In genomic region chr5:74112372-74112875, GRCh38 we compare ENCODE assay signal across 15 cellular contexts.
A peak's percentile ranks its signal among the peaks of the same experiment; 100 is the strongest.
DNase-seq lines count a peak whose midpoint lies in the region; ATAC-seq and TF ChIP-seq lines count a peak whose summit lies in the region.
"Had no signal": no experiment of that assay in that cellular context is flagged by ENCODE, and none has a peak within 500 bp of the region (broad histone marks: within the 10 kb centered on the region; RNA-seq: fewer than 3 reads in every experiment).

No MANE protein-coding gene starts in this region.

- no peaks in the 10 kb centered on the region for H3F3A ChIP-seq in GM23338 (replicated peaks; ENCODE audit: low read depth)

- no peaks in the 10 kb centered on the region for H3K9me2 ChIP-seq in GM23338 (ENCODE audit: insufficient read depth)
- H3K9me2 ChIP-seq: SK-N-SH had no signal

- H3K79me2 ChIP-seq in GM23338 (replicated peaks; ENCODE audit: insufficient read depth), result no peaks in the 10 kb centered on the region

- no peaks in the 10 kb centered on the region for H3K9me3 Mint-ChIP-seq in GM23338
- peaks cover 0 to 3% (median 0%) of the 10 kb centered on the region in 5 experiments for H3K9me3 Mint-ChIP-seq in brain
- no peaks in the 10 kb centered on the region for H3K9me3 Mint-ChIP-seq in nephron
- H3K9me3 Mint-ChIP-seq: CD4-positive, alpha-beta T cell had no signal

- H4K20me1 ChIP-seq in GM23338 (replicated peaks; ENCODE audit: insufficient read depth), result no peaks in the 10 kb centered on the region

- no peak overlapping the region for H3K4me2 ChIP-seq in GM23338
- H3K4me2 ChIP-seq: SK-N-SH had no signal

- no peaks in the 10 kb centered on the region for H3K4me1 ChIP-seq in GM23338 (ENCODE audit: insufficient read depth)
- H3K4me1 ChIP-seq: HAP-1 had no signal

- no peak overlapping the region for H3K27ac Mint-ChIP-seq in GM23338
- peak overlapping the region; percentile 36 to 93 (median 85) for H3K27ac Mint-ChIP-seq in brain
- H3K27ac Mint-ChIP-seq in nephron, result peak overlapping the region; percentile 92 to 97 (median 94)
- H3K27ac Mint-ChIP-seq: CD4-positive, alpha-beta T cell had no signal

- H3K36me3 Mint-ChIP-seq in GM23338 (ENCODE audit: low read depth) (no peaks in the 10 kb centered on the region), brain (no peaks in the 10 kb centered on the region), nephron (ENCODE audit: low read depth) (no peaks in the 10 kb centered on the region)

- H3K27ac ChIP-seq in C4-2B (peak overlapping the region; percentile 64), GM23338 (ENCODE audit: low read depth) (no peak overlapping the region)

- H3K27me3 ChIP-seq in GM23338 (ENCODE audit: insufficient read depth), result no peaks in the 10 kb centered on the region

- H3K27me3 Mint-ChIP-seq in GM23338 (ENCODE audit: insufficient read depth, low read depth, poor library complexity) (no peaks in the 10 kb centered on the region), brain (no peaks in the 10 kb centered on the region), nephron (ENCODE audit: low read depth) (no peaks in the 10 kb centered on the region)

- H3K4me3 Mint-ChIP-seq in GM23338, result no peak overlapping the region
- H3K4me3 Mint-ChIP-seq in brain, result peak overlapping the region in 1 of 5 experiments; percentile 37
- H3K4me3 Mint-ChIP-seq in nephron, result peak overlapping the region in 1 of 3 experiments; percentile 4
- H3K4me3 Mint-ChIP-seq: CD4-positive, alpha-beta T cell had no signal

- no peaks in the 10 kb centered on the region for H3K36me3 ChIP-seq in GM23338 (ENCODE audit: insufficient read depth)
- H3K36me3 ChIP-seq: HAP-1 had no signal

- TF ChIP-seq CTCF in C4-2B (conservative IDR thresholded peaks at IDR 0.05) (no peak), GM23338 (conservative IDR thresholded peaks at IDR 0.05; ENCODE audit: low read depth in 2 of 2) (no peak), brain (conservative IDR thresholded peaks at IDR 0.05) (no peak), nephron (IDR thresholded peaks at IDR 0.05; ENCODE audit: unreplicated experiment in 3 of 3) (no peak)

- 0 out of 2 replicates have a peak overlapping the region, but pooled peaks have one; percentile 9 for H2AFZ ChIP-seq in GM23338

- DNase-seq in GM23338 (ENCODE audit: low spot score) (no peak), NCI-H526 (lab: John Stamatoyannopoulos, UW) (no peak)
- DNase-seq: ACHN; CD4-positive, alpha-beta T cell; NCI-H187; NCI-H524 treated with DMSO at 0.1 percent for 48 hours; SK-N-SH had no signal

- no peak overlapping the region for H3K4me3 ChIP-seq in GM23338
- H3K4me3 ChIP-seq: HAP-1 had no signal

- H3K4me1 Mint-ChIP-seq in GM23338, result peaks cover 3% of the 10 kb centered on the region; the same call in 1 of the 3 replicates
- peaks cover 53% of the 10 kb centered on the region for H3K4me1 Mint-ChIP-seq in brain
- peaks cover 67% of the 10 kb centered on the region for H3K4me1 Mint-ChIP-seq in nephron

- no peak for ATAC-seq in GM23338
- no peak for ATAC-seq in GM21360 (IDR thresholded peaks at IDR 0.05; ENCODE audit: unreplicated experiment)
- ATAC-seq in GM18502 (IDR thresholded peaks at IDR 0.05; ENCODE audit: poor library complexity, unreplicated experiment), result no peak
- ATAC-seq: Panc1, Right ventricle myocardium inferior had no signal

TF ChIP-seq in GM23338, 12 proteins besides CTCF, POLR2A, EP300 and RAD21:
- no peak for TF ChIP-seq ZNF114 (CRISPR knock-in tag; IDR thresholded peaks at IDR 0.05)
- no peak for TF ChIP-seq STAT1 (IDR thresholded peaks at IDR 0.05; ENCODE audit: unreplicated experiment)
- no peak for TF ChIP-seq REST (IDR thresholded peaks at IDR 0.05; ENCODE audit: unreplicated experiment)
